In the genomic region with DNA sequence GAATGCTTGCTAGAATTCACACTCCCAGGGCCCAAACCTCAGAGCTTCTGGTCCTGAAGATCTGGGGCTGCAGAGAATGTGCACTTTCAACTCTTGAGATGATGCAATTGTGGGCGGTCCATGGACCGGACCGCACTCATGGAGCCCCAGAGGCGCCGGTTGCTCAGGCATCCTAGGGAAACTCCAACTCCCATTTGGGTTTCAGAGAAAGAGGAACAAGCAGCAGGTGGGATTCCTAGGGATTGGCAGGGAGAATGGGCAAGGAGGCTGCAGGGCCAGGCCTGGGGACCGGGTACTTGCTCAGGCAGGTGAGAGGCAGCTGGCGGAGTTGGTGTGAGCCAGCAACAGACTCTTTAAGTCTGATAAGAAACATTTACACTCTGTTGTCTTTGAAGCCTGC, we compare ENCODE assay signal across 1 cellular context.
TF ChIP-seq lines count a peak whose summit lies in the region.

No MANE protein-coding gene starts in this region.

TF ChIP-seq in HepG2, 621 proteins besides CTCF, POLR2A, EP300 and RAD21 (continued from another document and continues in another):
- TF ChIP-seq, protein P1, sequence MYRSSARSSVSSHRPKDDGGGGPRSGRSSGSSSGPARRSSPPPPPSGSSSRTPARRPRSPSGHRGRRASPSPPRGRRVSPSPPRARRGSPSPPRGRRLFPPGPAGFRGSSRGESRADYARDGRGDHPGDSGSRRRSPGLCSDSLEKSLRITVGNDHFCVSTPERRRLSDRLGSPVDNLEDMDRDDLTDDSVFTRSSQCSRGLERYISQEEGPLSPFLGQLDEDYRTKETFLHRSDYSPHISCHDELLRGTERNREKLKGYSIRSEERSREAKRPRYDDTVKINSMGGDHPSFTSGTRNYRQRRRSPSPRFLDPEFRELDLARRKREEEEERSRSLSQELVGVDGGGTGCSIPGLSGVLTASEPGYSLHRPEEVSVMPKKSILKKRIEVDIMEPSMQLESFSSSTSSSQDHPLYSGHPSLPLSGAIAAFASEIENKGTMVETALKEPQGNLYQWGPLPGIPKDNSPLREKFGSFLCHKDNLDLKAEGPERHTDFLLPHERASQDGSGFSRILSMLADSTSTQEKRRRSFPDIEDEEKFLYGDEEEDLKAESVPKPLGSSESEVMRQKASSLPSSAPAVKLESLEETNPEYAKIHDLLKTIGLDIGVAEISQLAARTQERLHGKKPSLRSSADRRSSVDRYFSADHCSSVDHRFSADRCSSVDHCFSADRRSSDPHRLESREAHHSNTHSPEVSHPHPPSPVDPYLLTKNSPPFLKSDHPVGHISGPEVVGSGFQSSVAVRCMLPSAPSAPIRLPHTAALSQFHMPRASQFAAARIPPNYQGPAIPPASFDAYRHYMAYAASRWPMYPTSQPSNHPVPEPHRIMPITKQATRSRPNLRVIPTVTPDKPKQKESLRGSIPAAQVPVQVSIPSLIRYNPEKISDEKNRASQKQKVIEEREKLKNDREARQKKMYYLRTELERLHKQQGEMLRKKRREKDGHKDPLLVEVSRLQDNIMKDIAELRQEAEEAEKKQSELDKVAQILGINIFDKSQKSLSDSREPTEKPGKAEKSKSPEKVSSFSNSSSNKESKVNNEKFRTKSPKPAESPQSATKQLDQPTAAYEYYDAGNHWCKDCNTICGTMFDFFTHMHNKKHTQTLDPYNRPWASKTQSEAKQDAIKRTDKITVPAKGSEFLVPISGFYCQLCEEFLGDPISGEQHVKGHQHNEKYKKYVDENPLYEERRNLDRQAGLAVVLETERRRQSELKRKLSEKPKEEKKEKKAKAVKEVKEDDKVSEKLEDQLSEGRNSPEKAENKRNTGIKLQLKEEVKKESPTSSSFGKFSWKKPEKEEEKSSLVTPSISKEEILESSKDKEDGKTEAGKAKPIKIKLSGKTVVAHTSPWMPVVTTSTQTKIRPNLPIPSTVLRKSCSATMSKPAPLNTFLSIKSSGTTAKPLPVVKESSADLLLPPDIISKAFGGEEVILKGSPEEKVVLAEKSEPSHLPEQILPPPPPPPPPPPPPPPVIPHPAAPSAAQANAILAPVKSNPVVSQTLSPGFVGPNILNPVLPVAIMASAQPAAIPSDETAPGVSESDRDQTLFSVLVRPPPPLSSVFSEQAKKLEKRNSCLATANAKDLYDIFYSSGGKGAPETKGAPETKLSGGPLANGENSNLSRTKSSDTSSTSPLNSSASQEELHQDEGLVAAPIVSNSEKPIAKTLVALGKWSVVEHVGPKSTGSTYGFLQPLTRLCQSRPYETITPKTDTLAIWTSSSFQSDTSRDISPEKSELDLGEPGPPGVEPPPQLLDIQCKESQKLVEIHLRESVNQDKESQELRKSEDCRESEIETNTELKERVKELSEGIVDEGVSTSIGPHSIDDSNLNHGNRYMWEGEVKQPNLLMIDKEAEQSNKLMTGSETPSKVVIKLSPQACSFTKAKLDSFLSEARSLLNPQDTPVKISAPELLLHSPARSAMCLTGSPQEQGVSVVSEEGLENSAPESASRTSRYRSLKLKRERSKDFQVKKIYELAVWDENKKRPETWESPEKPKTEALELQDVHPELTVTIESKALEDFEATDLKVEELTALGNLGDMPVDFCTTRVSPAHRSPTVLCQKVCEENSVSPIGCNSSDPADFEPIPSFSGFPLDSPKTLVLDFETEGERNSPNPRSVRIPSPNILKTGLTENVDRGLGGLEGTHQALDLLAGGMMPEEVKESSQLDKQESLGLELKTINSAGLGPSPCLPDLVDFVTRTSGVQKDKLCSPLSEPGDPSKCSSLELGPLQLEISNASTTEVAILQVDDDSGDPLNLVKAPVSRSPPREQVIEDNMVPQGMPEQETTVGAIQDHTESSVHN (CRISPR knock-in tag; IDR thresholded peaks at IDR 0.05), result no peak
- TF ChIP-seq ZNF343 (CRISPR knock-in tag; IDR thresholded peaks at IDR 0.05), result no peak
- no peak for TF ChIP-seq MTF1 (CRISPR knock-in tag; IDR thresholded peaks at IDR 0.05)
- TF ChIP-seq SIX4 (CRISPR knock-in tag; IDR thresholded peaks at IDR 0.05), result no peak
- no peak for TF ChIP-seq LCORL (IDR thresholded peaks at IDR 0.05)
- TF ChIP-seq LCORL (CRISPR knock-in tag; IDR thresholded peaks at IDR 0.05), result 0 out of 2 replicates have a peak, but pooled peaks have one; percentile 23
- TF ChIP-seq IKZF4 (CRISPR knock-in tag; IDR thresholded peaks at IDR 0.05; ENCODE audit: borderline replicate concordance, low read depth, not compliant biosample characterization), result no peak
- TF ChIP-seq ZNF609 (CRISPR knock-in tag; IDR thresholded peaks at IDR 0.05; ENCODE audit: borderline replicate concordance), result no peak
- TF ChIP-seq TCF7 (IDR thresholded peaks at IDR 0.05; ENCODE audit: low read depth), result no peak
- no peak for TF ChIP-seq SMC3 (IDR thresholded peaks at IDR 0.05; ENCODE audit: low read length)
- TF ChIP-seq ZFP90 (CRISPR knock-in tag; IDR thresholded peaks at IDR 0.05; ENCODE audit: borderline replicate concordance), result 0 out of 2 replicates have a peak, but pooled peaks have one; percentile 27
- 0 out of 2 replicates have a peak, but pooled peaks have one; percentile 38 for TF ChIP-seq KLF12 (CRISPR knock-in tag; IDR thresholded peaks at IDR 0.05; ENCODE audit: borderline replicate concordance)
- TF ChIP-seq, protein P2, sequence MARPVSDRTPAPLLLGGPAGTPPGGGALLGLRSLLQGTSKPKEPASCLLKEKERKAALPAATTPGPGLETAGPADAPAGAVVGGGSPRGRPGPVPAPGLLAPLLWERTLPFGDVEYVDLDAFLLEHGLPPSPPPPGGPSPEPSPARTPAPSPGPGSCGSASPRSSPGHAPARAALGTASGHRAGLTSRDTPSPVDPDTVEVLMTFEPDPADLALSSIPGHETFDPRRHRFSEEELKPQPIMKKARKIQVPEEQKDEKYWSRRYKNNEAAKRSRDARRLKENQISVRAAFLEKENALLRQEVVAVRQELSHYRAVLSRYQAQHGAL (CRISPR knock-in tag; IDR thresholded peaks at IDR 0.05; ENCODE audit: not compliant biosample characterization), result peak; percentile 64
- no peak for TF ChIP-seq ZNF550 (CRISPR knock-in tag; IDR thresholded peaks at IDR 0.05; ENCODE audit: borderline replicate concordance)
- TF ChIP-seq, protein P3, sequence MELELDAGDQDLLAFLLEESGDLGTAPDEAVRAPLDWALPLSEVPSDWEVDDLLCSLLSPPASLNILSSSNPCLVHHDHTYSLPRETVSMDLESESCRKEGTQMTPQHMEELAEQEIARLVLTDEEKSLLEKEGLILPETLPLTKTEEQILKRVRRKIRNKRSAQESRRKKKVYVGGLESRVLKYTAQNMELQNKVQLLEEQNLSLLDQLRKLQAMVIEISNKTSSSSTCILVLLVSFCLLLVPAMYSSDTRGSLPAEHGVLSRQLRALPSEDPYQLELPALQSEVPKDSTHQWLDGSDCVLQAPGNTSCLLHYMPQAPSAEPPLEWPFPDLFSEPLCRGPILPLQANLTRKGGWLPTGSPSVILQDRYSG (CRISPR knock-in tag; IDR thresholded peaks at IDR 0.05), result no peak
- TF ChIP-seq, protein P4, sequence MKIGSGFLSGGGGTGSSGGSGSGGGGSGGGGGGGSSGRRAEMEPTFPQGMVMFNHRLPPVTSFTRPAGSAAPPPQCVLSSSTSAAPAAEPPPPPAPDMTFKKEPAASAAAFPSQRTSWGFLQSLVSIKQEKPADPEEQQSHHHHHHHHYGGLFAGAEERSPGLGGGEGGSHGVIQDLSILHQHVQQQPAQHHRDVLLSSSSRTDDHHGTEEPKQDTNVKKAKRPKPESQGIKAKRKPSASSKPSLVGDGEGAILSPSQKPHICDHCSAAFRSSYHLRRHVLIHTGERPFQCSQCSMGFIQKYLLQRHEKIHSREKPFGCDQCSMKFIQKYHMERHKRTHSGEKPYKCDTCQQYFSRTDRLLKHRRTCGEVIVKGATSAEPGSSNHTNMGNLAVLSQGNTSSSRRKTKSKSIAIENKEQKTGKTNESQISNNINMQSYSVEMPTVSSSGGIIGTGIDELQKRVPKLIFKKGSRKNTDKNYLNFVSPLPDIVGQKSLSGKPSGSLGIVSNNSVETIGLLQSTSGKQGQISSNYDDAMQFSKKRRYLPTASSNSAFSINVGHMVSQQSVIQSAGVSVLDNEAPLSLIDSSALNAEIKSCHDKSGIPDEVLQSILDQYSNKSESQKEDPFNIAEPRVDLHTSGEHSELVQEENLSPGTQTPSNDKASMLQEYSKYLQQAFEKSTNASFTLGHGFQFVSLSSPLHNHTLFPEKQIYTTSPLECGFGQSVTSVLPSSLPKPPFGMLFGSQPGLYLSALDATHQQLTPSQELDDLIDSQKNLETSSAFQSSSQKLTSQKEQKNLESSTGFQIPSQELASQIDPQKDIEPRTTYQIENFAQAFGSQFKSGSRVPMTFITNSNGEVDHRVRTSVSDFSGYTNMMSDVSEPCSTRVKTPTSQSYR (CRISPR knock-in tag; IDR thresholded peaks at IDR 0.05; ENCODE audit: borderline replicate concordance), result no peak
- TF ChIP-seq, protein P5, sequence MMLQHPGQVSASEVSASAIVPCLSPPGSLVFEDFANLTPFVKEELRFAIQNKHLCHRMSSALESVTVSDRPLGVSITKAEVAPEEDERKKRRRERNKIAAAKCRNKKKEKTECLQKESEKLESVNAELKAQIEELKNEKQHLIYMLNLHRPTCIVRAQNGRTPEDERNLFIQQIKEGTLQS (CRISPR knock-in tag; IDR thresholded peaks at IDR 0.05), result peak; percentile 96
- no peak for TF ChIP-seq ZNF354B (CRISPR knock-in tag; IDR thresholded peaks at IDR 0.05)
- TF ChIP-seq TCF12 (IDR thresholded peaks at IDR 0.05), result no peak
- no peak for TF ChIP-seq TCF12 (CRISPR knock-in tag; IDR thresholded peaks at IDR 0.05)
- peak; percentile 54 for TF ChIP-seq SALL1 (CRISPR knock-in tag; IDR thresholded peaks at IDR 0.05)
- no peak for TF ChIP-seq THAP9 (CRISPR knock-in tag; IDR thresholded peaks at IDR 0.05; ENCODE audit: borderline replicate concordance)
- TF ChIP-seq ZC3H13 (CRISPR knock-in tag; IDR thresholded peaks at IDR 0.05), result no peak
